Comparison of ENCODE assay signal across 1 cellular context in genomic region chr9:137407590-137408300, GRCh38.
TF ChIP-seq lines count a peak whose summit lies in the region.

No MANE protein-coding gene starts in this region.

TF ChIP-seq in WTC11, 78 proteins besides CTCF, POLR2A, EP300 and RAD21 (continued from another document):
- TF ChIP-seq, protein P1, sequence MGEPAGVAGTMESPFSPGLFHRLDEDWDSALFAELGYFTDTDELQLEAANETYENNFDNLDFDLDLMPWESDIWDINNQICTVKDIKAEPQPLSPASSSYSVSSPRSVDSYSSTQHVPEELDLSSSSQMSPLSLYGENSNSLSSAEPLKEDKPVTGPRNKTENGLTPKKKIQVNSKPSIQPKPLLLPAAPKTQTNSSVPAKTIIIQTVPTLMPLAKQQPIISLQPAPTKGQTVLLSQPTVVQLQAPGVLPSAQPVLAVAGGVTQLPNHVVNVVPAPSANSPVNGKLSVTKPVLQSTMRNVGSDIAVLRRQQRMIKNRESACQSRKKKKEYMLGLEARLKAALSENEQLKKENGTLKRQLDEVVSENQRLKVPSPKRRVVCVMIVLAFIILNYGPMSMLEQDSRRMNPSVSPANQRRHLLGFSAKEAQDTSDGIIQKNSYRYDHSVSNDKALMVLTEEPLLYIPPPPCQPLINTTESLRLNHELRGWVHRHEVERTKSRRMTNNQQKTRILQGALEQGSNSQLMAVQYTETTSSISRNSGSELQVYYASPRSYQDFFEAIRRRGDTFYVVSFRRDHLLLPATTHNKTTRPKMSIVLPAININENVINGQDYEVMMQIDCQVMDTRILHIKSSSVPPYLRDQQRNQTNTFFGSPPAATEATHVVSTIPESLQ (CRISPR knock-in tag; IDR thresholded peaks at IDR 0.05): no peak
- TF ChIP-seq, protein P2, sequence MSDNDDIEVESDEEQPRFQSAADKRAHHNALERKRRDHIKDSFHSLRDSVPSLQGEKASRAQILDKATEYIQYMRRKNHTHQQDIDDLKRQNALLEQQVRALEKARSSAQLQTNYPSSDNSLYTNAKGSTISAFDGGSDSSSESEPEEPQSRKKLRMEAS (CRISPR knock-in tag; IDR thresholded peaks at IDR 0.05): no peak
- no peak for TF ChIP-seq MLX (CRISPR knock-in tag; IDR thresholded peaks at IDR 0.05)
- TF ChIP-seq MXD4 (CRISPR knock-in tag; IDR thresholded peaks at IDR 0.05; ENCODE audit: borderline replicate concordance): no peak
